Comparison of ENCODE assay signal across 1 cellular context in genomic region chr10:17643339-17643754, GRCh38.
TF ChIP-seq lines count a peak whose summit lies in the region.

No MANE protein-coding gene starts in this region.

TF ChIP-seq in HEK293, 187 proteins besides CTCF, POLR2A, EP300 and RAD21 (continued from another document):
- TF ChIP-seq ZNF518A (tag by site-specific recombination; conservative IDR thresholded peaks at IDR 0.05; ENCODE audit: low read depth): no peak
- TF ChIP-seq ZNF560 (tag by site-specific recombination; IDR thresholded peaks at IDR 0.05; ENCODE audit: borderline replicate concordance): no peak
- TF ChIP-seq ZNF202 (tag by site-specific recombination; IDR thresholded peaks at IDR 0.05; ENCODE audit: borderline replicate concordance): no peak
TF ChIP-seq in HEK293: peak in this region for 9.
